ENCODE assay signal across 8 cellular contexts in the genomic region with DNA sequence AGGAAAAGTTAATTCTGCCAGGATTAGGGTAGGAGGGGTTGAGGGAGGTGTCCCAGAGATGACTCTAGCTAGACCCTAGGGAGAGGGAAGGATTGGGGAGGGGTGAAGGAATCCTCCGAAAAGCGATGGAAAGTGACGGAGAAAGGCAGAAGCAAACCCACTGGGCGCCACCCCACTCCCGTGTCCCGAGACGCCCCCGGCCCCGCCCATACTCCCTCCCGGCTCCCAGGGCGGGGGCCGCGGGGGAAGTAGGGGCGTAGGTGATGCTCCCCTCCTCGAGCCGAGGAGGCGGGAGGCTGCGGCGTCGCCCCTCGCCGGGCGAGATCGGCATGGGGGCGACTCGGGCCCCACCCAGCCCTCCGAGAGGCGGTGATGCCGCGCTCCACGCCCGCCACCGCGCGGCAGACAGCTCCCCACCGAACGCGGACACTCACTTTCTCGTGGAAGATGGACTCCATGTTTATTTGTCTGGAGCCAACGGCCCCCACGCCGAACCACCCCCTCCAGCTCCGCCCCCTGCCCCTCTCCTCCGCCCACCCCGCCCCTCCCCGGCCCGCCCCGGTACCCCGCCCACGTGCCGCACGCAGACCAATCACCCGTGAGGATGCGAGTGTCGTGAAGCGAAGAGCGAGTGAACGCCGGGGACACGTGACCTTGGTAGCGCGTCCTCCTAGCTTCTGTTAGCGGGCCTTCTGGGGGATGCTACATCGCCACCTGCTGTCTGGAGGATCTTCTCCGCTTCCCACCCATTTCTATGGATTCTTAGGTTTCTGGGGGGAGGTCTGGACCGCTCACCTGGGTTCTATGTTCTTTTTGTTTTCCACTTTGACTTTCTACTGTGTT. TPM values are rescaled to one million over a fixed set of nuclear protein-coding genes. Genes with fewer than 3 reads are reported as not detected.
DNase-seq lines count a peak whose midpoint lies in the region; ATAC-seq and TF ChIP-seq lines count a peak whose summit lies in the region.

A gene (minus strand): TSS at position 488 of the 843 bp plus-strand sequence. CDS start 30 bp downstream, at position 458.

- H3K9me3 ChIP-seq in heart right ventricle (no peaks in the 10 kb centered on the region), upper lobe of left lung (no peaks in the 10 kb centered on the region)

- H3K4me3 ChIP-seq in GM12875 (ENCODE audit: low read depth, low read length): peak within 1 kb of the TSS; percentile 99
- H3K4me3 ChIP-seq in heart right ventricle: peak within 1 kb of the TSS; percentile 69 to 98 (median 92)
- peak within 1 kb of the TSS; percentile 74 to 97 (median 97) for H3K4me3 ChIP-seq in upper lobe of left lung

- H3K36me3 ChIP-seq in heart right ventricle (no peaks in the 10 kb centered on the region), upper lobe of left lung (no peaks in the 10 kb centered on the region)

- H3K4me1 ChIP-seq in heart right ventricle (peaks cover 3 to 46% (median 32%) of the 10 kb centered on the region in 9 donors), upper lobe of left lung (peaks cover 24 to 42% (median 33%) of the 10 kb centered on the region in 4 donors)

- intact Hi-C loops in heart right ventricle (cut with DNase I) (loop anchor here in 3 of 10 donors (1.0 to 10.0 kb wide), 4 partner anchors 14 to 64 kb away; a partner anchor contains a TSS), posterior cingulate gyrus (cut with DNase I) (loop anchor here (1.0 kb wide), 2 partner anchors 15 to 66 kb away; a partner anchor contains a TSS)

- ATAC-seq in HG02798 (IDR thresholded peaks at IDR 0.05; ENCODE audit: poor library complexity, unreplicated experiment) (peak; percentile 94), heart right ventricle (peak; percentile 94 to 97 (median 96)), upper lobe of left lung (ENCODE audit: low FRiP score in 2 of 2) (peak; percentile 97 to 98)

- H3K27me3 ChIP-seq in heart right ventricle (no peaks in the 10 kb centered on the region), upper lobe of left lung (no peaks in the 10 kb centered on the region)

- no peak for TF ChIP-seq EP300 in upper lobe of left lung (IDR thresholded peaks at IDR 0.05)

- TF ChIP-seq POLR2A in upper lobe of left lung (IDR thresholded peaks at IDR 0.05): peak in 3 of 4 donors; percentile 59 to 76 (median 59)

- DNase-seq in NCI-H1436 (lab: John Stamatoyannopoulos, UW): peak; percentile 97
- peak; percentile 96 for DNase-seq in T follicular helper cell (ENCODE audit: low read depth)
- peak; percentile 96 to 98 for DNase-seq in heart right ventricle
- DNase-seq in posterior cingulate gyrus: peak; percentile 95 to 99 (median 99)
- DNase-seq in upper lobe of left lung: peak; percentile 97 to 98

- H3K27ac ChIP-seq in adipose tissue (ENCODE audit: low read depth, low read length): peak within 1 kb of the TSS; percentile 66
- H3K27ac ChIP-seq in heart right ventricle: peak within 1 kb of the TSS; percentile 93 to 99 (median 96)
- H3K27ac ChIP-seq in upper lobe of left lung: peak within 1 kb of the TSS; percentile 90 to 98 (median 96)

- TF ChIP-seq CTCF in GM12875 (IDR thresholded peaks at IDR 0.05; ENCODE audit: borderline replicate concordance, insufficient read depth, low read depth, low read length) (peak; percentile 83), heart right ventricle (IDR thresholded peaks at IDR 0.05) (peak; percentile 67 to 92 (median 75)), upper lobe of left lung (IDR thresholded peaks at IDR 0.05) (peak; percentile 46 to 79 (median 71))

- 1% methylated on average over 43 to 66 of the region's 66 CpGs for WGBS in adipose tissue, 3 donors
- 1% methylated on average over 64 to 65 of the region's 66 CpGs for WGBS in heart right ventricle, 2 donors
- 2 to 3% methylated on average over 19 to 23 of the region's 66 CpGs for WGBS in upper lobe of left lung, 2 donors

RNA-seq across cellular contexts. Expression of the gene that starts here (rescaled TPM):
- polyA plus RNA-seq in adipose tissue: 10 to 100 TPM in 2 of 3 donors, 1 to 10 TPM in 1; 5.0 to 18.6 (median 11.1) TPM
- 10 to 100 TPM; 12.3 to 20.5 (median 17.0) TPM for total RNA-seq in heart right ventricle
- 10 to 100 TPM in 1 of 2 donors, 1 to 10 TPM in 1; 7.0 to 11.6 TPM for polyA plus RNA-seq in heart right ventricle
- total RNA-seq in upper lobe of left lung: 100 to 1,000 TPM in 1 of 6 donors, 10 to 100 TPM in 5; 17.8 to 154 (median 31.6) TPM

Comparison
In these comparisons a context has a peak if more than half of its experiments do, and no peak if none do; other contexts are left out.
1. Peak in every context shown above with its lines: DNase-seq, ATAC-seq, H3K4me3 ChIP-seq and H3K27ac ChIP-seq.